9 cellular contexts compared by ENCODE assay signal in the genomic region with DNA sequence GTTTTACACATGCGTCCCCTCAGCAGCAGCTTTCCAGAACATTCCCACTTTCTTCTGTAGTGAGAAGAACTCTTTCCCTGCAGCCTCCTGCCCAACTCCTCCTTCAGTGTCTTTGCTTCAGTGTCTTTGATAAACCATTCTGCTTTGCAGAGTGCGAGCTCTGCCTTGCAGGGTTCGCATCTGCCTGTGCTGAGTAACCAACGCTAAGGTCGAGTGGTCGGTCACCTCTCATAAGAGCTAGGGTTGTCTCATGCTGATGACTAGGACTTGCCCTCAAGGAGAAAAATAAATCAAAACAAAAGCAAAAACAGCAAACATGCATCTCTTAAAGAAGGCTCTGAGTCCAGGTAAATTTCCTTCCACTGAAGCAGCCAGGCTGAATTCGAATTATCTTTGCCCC. TPM values are rescaled to one million over a fixed set of nuclear protein-coding genes. Genes with fewer than 3 reads are reported as not detected.
"Had no signal": no experiment of that assay in that cellular context is flagged by ENCODE, and none has a peak within 500 bp of the region (broad histone marks: within the 10 kb centered on the region; RNA-seq: fewer than 3 reads in every experiment).

No MANE protein-coding gene starts in this region.

- H3K27ac ChIP-seq: KMS-11 had no signal

- FAIRE-seq: H1, H54, HepG2 had no signal

- H3K4me3 ChIP-seq: GM23338 had no signal

- DNase-seq: H9, HCEC 1CT, KBM-7 had no signal

- ATAC-seq: GM23338, HepG2 had no signal

- H3K4me2 ChIP-seq: GM23338, KMS-11 had no signal

- H2AFZ ChIP-seq: GM23338 had no signal

- H3K9ac ChIP-seq: KMS-11 had no signal

RNA-seq across cellular contexts. Expression of a gene that starts 22.7 kb away (rescaled TPM):
- polyA plus RNA-seq: IgD-negative memory B cell had no signal
